23 cellular contexts compared by ENCODE assay signal in the genomic region with DNA sequence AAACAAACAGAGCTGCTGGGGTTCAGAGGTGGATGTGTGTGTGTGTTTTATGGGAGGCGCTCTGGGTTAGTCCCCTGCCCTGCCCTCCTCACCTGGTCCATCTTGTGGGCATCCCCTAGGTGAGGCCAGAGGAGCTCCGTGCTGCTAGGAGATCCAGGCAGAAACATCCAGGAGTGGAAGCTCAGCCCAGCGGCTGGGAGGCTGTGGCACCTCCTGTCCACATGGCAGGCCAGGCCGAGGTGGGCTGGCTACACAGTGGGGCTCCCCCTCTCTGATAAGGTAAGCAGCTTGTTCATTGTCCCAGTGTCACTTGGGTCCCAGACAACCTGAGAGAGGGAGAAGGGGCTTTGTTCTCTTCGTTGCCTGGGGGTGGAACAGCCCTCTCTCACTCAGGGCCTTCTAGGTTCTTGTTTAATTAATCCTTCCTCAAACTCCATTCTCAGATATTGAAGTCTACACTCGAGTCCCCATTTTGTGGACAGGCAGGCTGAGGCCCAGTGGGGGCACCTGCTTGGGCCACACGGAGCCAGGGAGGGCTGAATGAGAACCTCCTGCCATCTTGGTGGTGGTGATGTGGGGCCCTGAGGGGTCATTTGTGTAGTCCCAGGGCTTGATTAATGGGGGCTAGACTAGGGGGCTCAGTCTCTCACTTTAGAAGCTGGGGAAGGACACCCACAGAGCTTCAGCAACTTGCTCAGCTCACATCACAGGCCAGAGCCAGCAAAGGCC.
"Had no signal": no experiment of that assay in that cellular context is flagged by ENCODE, and none has a peak within 500 bp of the region (broad histone marks: within the 10 kb centered on the region; RNA-seq: fewer than 3 reads in every experiment).

No MANE protein-coding gene starts in this region.

- H3K36me3 Mint-ChIP-seq: memory B cell; naive thymus-derived CD4-positive, alpha-beta T cell had no signal

- DNase-seq: colonic mucosa; cortex of kidney; effector CD4-positive, alpha-beta T cell; effector memory CD4-positive, alpha-beta T cell; erythroblast; esophagus squamous epithelium; foreskin fibroblast; foreskin melanocyte; gastrocnemius medialis; glutamatergic neuron; head of caudate nucleus; heart right ventricle; hippocampal formation; left cardiac atrium; left lung; left ventricle myocardium superior; lower lobe of right lung; midbrain; naive thymus-derived CD4-positive, alpha-beta T cell had no signal

- H3K27me3 ChIP-seq: colonic mucosa, gastrocnemius medialis, left lung had no signal

- H3K4me3 ChIP-seq: colonic mucosa, esophagus squamous epithelium, gastrocnemius medialis, heart right ventricle, left lung, lower lobe of right lung had no signal

- H3K27ac ChIP-seq: colonic mucosa, epithelial cell of prostate, esophagus squamous epithelium, gastrocnemius medialis, heart right ventricle, left lung, lower lobe of right lung had no signal

- H3K4me1 ChIP-seq: colonic mucosa, esophagus squamous epithelium, gastrocnemius medialis, heart right ventricle, left lung, lower lobe of right lung had no signal

- H3K36me3 ChIP-seq: colonic mucosa, esophagus squamous epithelium, gastrocnemius medialis, heart right ventricle, left lung, lower lobe of right lung had no signal

- ATAC-seq: esophagus mucosa; gastrocnemius medialis; heart right ventricle; left cardiac atrium; left lung; left ventricle myocardium superior; lower lobe of right lung; naive thymus-derived CD4-positive, alpha-beta T cell had no signal

- H3K4me3 Mint-ChIP-seq: dendritic cell treated with granulocyte-macrophage colony-stimulating factor and Interleukin-4, amounts not matched to agents 40 ng/mL and 50 ng/mL, for 4 days; memory B cell; naive thymus-derived CD4-positive, alpha-beta T cell had no signal

- H3K9me3 ChIP-seq: colonic mucosa, esophagus squamous epithelium, gastrocnemius medialis, heart right ventricle, left lung, lower lobe of right lung had no signal

- H3K27ac Mint-ChIP-seq: dendritic cell treated with granulocyte-macrophage colony-stimulating factor and Interleukin-4, amounts not matched to agents 40 ng/mL and 50 ng/mL, for 4 days; memory B cell; naive thymus-derived CD4-positive, alpha-beta T cell had no signal

- H3K9me3 Mint-ChIP-seq: dendritic cell treated with granulocyte-macrophage colony-stimulating factor and Interleukin-4, amounts not matched to agents 40 ng/mL and 50 ng/mL, for 4 days; memory B cell; naive thymus-derived CD4-positive, alpha-beta T cell had no signal
